ENCODE assay signal across 9 cellular contexts in genomic region chrX:70168238-70169188, GRCh38. TPM values are rescaled to one million over a fixed set of nuclear protein-coding genes. Genes with fewer than 3 reads are reported as not detected.
DNase-seq lines count a peak whose midpoint lies in the region; ATAC-seq and TF ChIP-seq lines count a peak whose summit lies in the region.
"Had no signal": no experiment of that assay in that cellular context is flagged by ENCODE, and none has a peak within 500 bp of the region (broad histone marks: within the 10 kb centered on the region; RNA-seq: fewer than 3 reads in every experiment).

No MANE protein-coding gene starts in this region.

- H3K4me3 Mint-ChIP-seq in Calu3 (ENCODE audit: low read depth, unreplicated experiment), result peak overlapping the region; percentile 36
- peak overlapping the region; percentile 36 for H3K4me3 Mint-ChIP-seq in endodermal cell
- peak overlapping the region; percentile 68 for H3K4me3 Mint-ChIP-seq in nephron progenitor cell
- H3K4me3 Mint-ChIP-seq in activated CD4-positive, alpha-beta T cell treated with anti-CD3 and anti-CD28 coated beads for 36 hours, result no peak overlapping the region

- no peak overlapping the region for H3K9ac ChIP-seq in endodermal cell (ENCODE audit: extremely low read depth, low read length, poor library complexity, severe bottlenecking)
- H3K9ac ChIP-seq in MM.1S (ENCODE audit: low read length), result no peak overlapping the region

- no peaks in the 10 kb centered on the region for H4K20me1 ChIP-seq in MM.1S (ENCODE audit: insufficient read depth, low read length)

- BruUV-seq in Calu3 (replicated peaks; lab: Mats Ljungman, UMichigan), result no TSS peak

- ATAC-seq in activated CD4-positive, alpha-beta T cell treated with anti-CD3 and anti-CD28 coated beads for 36 hours, result no peak
- ATAC-seq: GM12878 had no signal

- no peak overlapping the region for H2AFZ ChIP-seq in MM.1S (ENCODE audit: low read length)

- H3K27ac ChIP-seq in endodermal cell (ENCODE audit: low read depth, low read length) (no peak overlapping the region), MM.1S (ENCODE audit: low read length) (no peak overlapping the region)

- POLR2A ChIA-PET in activated CD4-positive, alpha-beta T cell treated with anti-CD3 and anti-CD28 coated beads for 36 hours (lab: Charles Lee), result interaction anchor here (0.6 to 0.8 kb wide), 2 partner anchors 161 to 748 kb away, joined by 3 to 4 read pairs; no protein-coding TSS in a partner anchor

- CTCF ChIA-PET in Calu3 (lab: Charles Lee), result interaction anchor here (0.8 to 1.3 kb wide), 2 partner anchors 35 to 92 kb away, joined by 3 to 4 read pairs; partner anchors contain the start of gene IGBP1
- CTCF ChIA-PET in activated CD4-positive, alpha-beta T cell treated with anti-CD3 and anti-CD28 coated beads for 36 hours (lab: Charles Lee), result interaction anchor here (0.9 kb wide), 1 partner anchor 35 kb away, joined by 4 read pairs; the partner anchor contains the start of gene IGBP1

- H3K27ac Mint-ChIP-seq in Calu3 (ENCODE audit: unreplicated experiment), result no peak overlapping the region
- peak overlapping the region; percentile 64 for H3K27ac Mint-ChIP-seq in endodermal cell
- H3K27ac Mint-ChIP-seq in nephron progenitor cell, result peak overlapping the region; percentile 28
- no peak overlapping the region for H3K27ac Mint-ChIP-seq in activated CD4-positive, alpha-beta T cell treated with anti-CD3 and anti-CD28 coated beads for 36 hours

- H3K27me3 ChIP-seq in endodermal cell (ENCODE audit: control insufficient read depth, insufficient read depth, low read length, poor library complexity, severe bottlenecking) (no peaks in the 10 kb centered on the region), MM.1S (replicated peaks; ENCODE audit: insufficient read depth, low read length) (no peaks in the 10 kb centered on the region)

- no peaks in the 10 kb centered on the region for H3K36me3 Mint-ChIP-seq in Calu3 (ENCODE audit: insufficient read depth, unreplicated experiment)
- H3K36me3 Mint-ChIP-seq in endodermal cell (ENCODE audit: low read depth), result peaks cover 24% of the 10 kb centered on the region
- peaks cover 23% of the 10 kb centered on the region for H3K36me3 Mint-ChIP-seq in nephron progenitor cell (ENCODE audit: low read depth)
- H3K36me3 Mint-ChIP-seq in activated CD4-positive, alpha-beta T cell treated with anti-CD3 and anti-CD28 coated beads for 36 hours (ENCODE audit: low read depth), result peaks cover 18% of the 10 kb centered on the region

- intact Hi-C loops in Calu3 (cut with micrococcal nuclease; ENCODE audit: unreplicated experiment), result no loop called here
- intact Hi-C loops in activated CD4-positive, alpha-beta T cell treated with anti-CD3 and anti-CD28 coated beads for 36 hours (cut with DNase I, micrococcal nuclease), result no loop called here

- H3F3A ChIP-seq in MM.1S (ENCODE audit: insufficient read depth, low read length), result no peaks in the 10 kb centered on the region

- H3K27me3 Mint-ChIP-seq in Calu3 (ENCODE audit: unreplicated experiment), result no peaks in the 10 kb centered on the region
- no peaks in the 10 kb centered on the region for H3K27me3 Mint-ChIP-seq in endodermal cell (ENCODE audit: insufficient read depth)
- no peaks in the 10 kb centered on the region for H3K27me3 Mint-ChIP-seq in nephron progenitor cell (ENCODE audit: low read depth, poor library complexity)
- H3K27me3 Mint-ChIP-seq in activated CD4-positive, alpha-beta T cell treated with anti-CD3 and anti-CD28 coated beads for 36 hours, result peaks cover 3% of the 10 kb centered on the region

- H3K4me1 ChIP-seq in endodermal cell (ENCODE audit: control insufficient read depth, insufficient read depth, low read length) (no peaks in the 10 kb centered on the region), MM.1S (ENCODE audit: low read length) (no peaks in the 10 kb centered on the region)

- H3K9me2 ChIP-seq in MM.1S (replicated peaks; ENCODE audit: insufficient read depth, low read length), result no peaks in the 10 kb centered on the region

- 20% methylated on average over 11 of the region's 11 CpGs; no CpG with 5 or more reads in 1 of the 2 experiments for WGBS in endodermal cell (ENCODE audit: insufficient coverage in 1 of 2, insufficient read length in 1 of 2), 2 experiments

- H3K4me3 ChIP-seq in endodermal cell (ENCODE audit: low read length) (peak overlapping the region; percentile 39), MM.1S (ENCODE audit: low read length) (no peak overlapping the region)
- H3K4me3 ChIP-seq: GM12878 had no signal

- H3K4me2 ChIP-seq in MM.1S (ENCODE audit: low read depth, low read length), result no peak overlapping the region

- H3K9me3 Mint-ChIP-seq in Calu3 (ENCODE audit: low read depth, unreplicated experiment), result no peaks in the 10 kb centered on the region
- peaks cover 47% of the 10 kb centered on the region for H3K9me3 Mint-ChIP-seq in endodermal cell
- H3K9me3 Mint-ChIP-seq in nephron progenitor cell, result peaks cover 63% of the 10 kb centered on the region
- H3K9me3 Mint-ChIP-seq in activated CD4-positive, alpha-beta T cell treated with anti-CD3 and anti-CD28 coated beads for 36 hours (ENCODE audit: low read depth), result no peaks in the 10 kb centered on the region

- DNase-seq in Calu3 (peak; percentile 8), NCI-H226 (peak; percentile 84), endodermal cell (peak; percentile 72), nephron progenitor cell (peak; percentile 16), GOT3 (lab: John Stamatoyannopoulos, UW) (no peak), MM.1S (no peak)
- DNase-seq in activated CD4-positive, alpha-beta T cell treated with anti-CD3 and anti-CD28 coated beads for 36 hours, result no peak
- no peak for DNase-seq in activated CD4-positive, alpha-beta T cell treated with anti-CD3 and anti-CD28 coated beads for 1 hour

- TF ChIP-seq CTCF in Calu3 (IDR thresholded peaks at IDR 0.05; ENCODE audit: unreplicated experiment) (no peak), endodermal cell (conservative IDR thresholded peaks at IDR 0.05) (no peak), nephron progenitor cell (IDR thresholded peaks at IDR 0.05) (no peak), MM.1S (IDR thresholded peaks at IDR 0.05; ENCODE audit: low read length) (no peak)

- H3K9me3 ChIP-seq in endodermal cell (ENCODE audit: control insufficient read depth, low read length) (no peaks in the 10 kb centered on the region), MM.1S (replicated peaks; ENCODE audit: insufficient read depth, low read length) (no peaks in the 10 kb centered on the region)

- H3K79me2 ChIP-seq in MM.1S (ENCODE audit: low read length), result no peaks in the 10 kb centered on the region

- H3K4me1 Mint-ChIP-seq in Calu3 (ENCODE audit: low read depth, unreplicated experiment), result peaks cover 19% of the 10 kb centered on the region
- H3K4me1 Mint-ChIP-seq in endodermal cell, result peaks cover 29% of the 10 kb centered on the region
- peaks cover 26% of the 10 kb centered on the region for H3K4me1 Mint-ChIP-seq in nephron progenitor cell
- peaks cover 14% of the 10 kb centered on the region for H3K4me1 Mint-ChIP-seq in activated CD4-positive, alpha-beta T cell treated with anti-CD3 and anti-CD28 coated beads for 36 hours

- H3K36me3 ChIP-seq in endodermal cell (ENCODE audit: control insufficient read depth, insufficient read depth, low read length), result peaks cover 18% of the 10 kb centered on the region
- no peaks in the 10 kb centered on the region for H3K36me3 ChIP-seq in MM.1S (replicated peaks; ENCODE audit: insufficient read depth, low read length)

RNA-seq across cellular contexts. Expression of gene DGAT2L6, which starts 8.8 kb away (rescaled TPM):
- total RNA-seq in Calu3 (2022) (not detected in 2 replicates), endodermal cell (not detected)
- polyA plus RNA-seq in endodermal cell (2013, experiment 1 of 2), result not detected
- polyA plus RNA-seq in endodermal cell (2013, experiment 2 of 2), result not detected
- total RNA-seq in activated CD4-positive, alpha-beta T cell treated with anti-CD3 and anti-CD28 coated beads for 36 hours, result not detected

RNA-seq across cellular contexts. Expression of gene IGBP1, which starts 35.3 kb away (rescaled TPM):
- 44.8 and 48.3 TPM in 2 replicates for total RNA-seq in Calu3 (2022)
- total RNA-seq in endodermal cell, result 10 to 100 TPM; 45.0 to 46.5 TPM
- polyA plus RNA-seq in endodermal cell (2013, experiment 1 of 2), result 55.2 TPM
- polyA plus RNA-seq in endodermal cell (2013, experiment 2 of 2), result 48.6 TPM
- 10 to 100 TPM; 44.4 to 46.3 TPM for total RNA-seq in activated CD4-positive, alpha-beta T cell treated with anti-CD3 and anti-CD28 coated beads for 36 hours

Comparison
In these comparisons a context has a peak if more than half of its experiments do, and no peak if none do; other contexts are left out.
1. DNase-seq: peak in Calu3 (single experiment), NCI-H226 (single experiment), endodermal cell (single experiment) and nephron progenitor cell (single experiment); none in activated CD4-positive, alpha-beta T cell treated with anti-CD3 and anti-CD28 coated beads for 36 hours (single experiment), GOT3 (single experiment), MM.1S (single experiment) and activated CD4-positive, alpha-beta T cell treated with anti-CD3 and anti-CD28 coated beads for 1 hour (single experiment).
2. H3K27ac Mint-ChIP-seq: peak in endodermal cell (single experiment) and nephron progenitor cell (single experiment); none in Calu3 (single experiment) and activated CD4-positive, alpha-beta T cell treated with anti-CD3 and anti-CD28 coated beads for 36 hours (single experiment).